9 cellular contexts compared by ENCODE assay signal in the genomic region with DNA sequence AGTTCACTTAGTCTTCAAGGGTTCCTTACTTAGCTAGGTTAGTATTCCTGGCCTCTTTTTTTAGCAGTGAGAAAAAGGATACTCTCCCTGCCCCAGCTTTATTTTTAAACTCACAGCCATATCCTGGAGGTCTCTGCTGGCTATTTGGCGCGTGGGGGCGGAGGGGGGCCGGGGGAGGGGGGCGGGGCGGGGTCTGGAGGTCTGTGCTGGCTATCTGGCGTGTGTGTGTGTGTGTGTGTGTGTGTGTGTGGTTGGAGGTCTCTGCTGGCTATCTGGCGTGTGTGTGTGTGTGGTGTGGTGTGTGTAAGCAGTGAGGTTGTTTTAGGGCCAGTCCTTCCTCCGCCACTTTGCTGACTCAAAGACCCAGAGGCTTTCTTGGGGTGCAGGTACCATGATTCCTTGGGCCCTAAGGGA. TPM values are rescaled to one million over a fixed set of nuclear protein-coding genes. Genes with fewer than 3 reads are reported as not detected.
A peak's percentile ranks its signal among the peaks of the same experiment; 100 is the strongest.
DNase-seq lines count a peak whose midpoint lies in the region; FAIRE-seq and TF ChIP-seq lines count a peak whose summit lies in the region.
"Had no signal": no experiment of that assay in that cellular context is flagged by ENCODE, and none has a peak within 500 bp of the region (broad histone marks: within the 10 kb centered on the region; RNA-seq: fewer than 3 reads in every experiment).

No MANE protein-coding gene starts in this region.

- H3K9me3 ChIP-seq in astrocyte (ENCODE audit: insufficient read depth, low read depth, low read length), result no peaks in the 10 kb centered on the region
- no peaks in the 10 kb centered on the region for H3K9me3 ChIP-seq in iPS-18c (ENCODE audit: control insufficient read depth, insufficient read depth, low read length)
- H3K9me3 ChIP-seq in subcutaneous abdominal adipose tissue (ENCODE audit: control insufficient read depth in 5 of 5, low read length in 5 of 5), result no peaks in the 10 kb centered on the region
- no peaks in the 10 kb centered on the region for H3K9me3 ChIP-seq in OCI-LY7 (ENCODE audit: low read length)

- peaks cover 6% of the 10 kb centered on the region for H3K4me1 Mint-ChIP-seq in astrocyte (ENCODE audit: low read depth, unreplicated experiment)

- peak overlapping the region; percentile 82 for H3K4me3 Mint-ChIP-seq in astrocyte (ENCODE audit: unreplicated experiment)

- peak overlapping the region; percentile 95 for H2AFZ ChIP-seq in astrocyte (ENCODE audit: low read depth, low read length)
- H2AFZ ChIP-seq in OCI-LY7 (ENCODE audit: low read length), result no peak overlapping the region

- H3K27me3 ChIP-seq in astrocyte (ENCODE audit: insufficient read depth, low read length) (no peaks in the 10 kb centered on the region), subcutaneous abdominal adipose tissue (ENCODE audit: control insufficient read depth in 5 of 5, insufficient read depth in 4 of 5, low read length in 5 of 5) (no peaks in the 10 kb centered on the region)

- H4K20me1 ChIP-seq in astrocyte (ENCODE audit: insufficient read depth, low read length) (no peaks in the 10 kb centered on the region), OCI-LY7 (ENCODE audit: insufficient read depth, low read length) (no peaks in the 10 kb centered on the region)

- H3K9me3 Mint-ChIP-seq in astrocyte (ENCODE audit: unreplicated experiment), result no peaks in the 10 kb centered on the region

- CTCF ChIA-PET in OCI-LY7 (lab: Charles Lee; ENCODE audit: unreplicated experiment), result no interaction called here

- intact Hi-C loops in OCI-LY7 (cut with micrococcal nuclease; ENCODE audit: unreplicated experiment), result no loop called here

- FAIRE-seq in astrocyte (lab: Jason Lieb, UNC), result no peak
- no peak for FAIRE-seq in frontal cortex (lab: Jason Lieb, UNC)
- FAIRE-seq in RCC 7860 (lab: Jason Lieb, UNC), result no peak
- FAIRE-seq: TTC549 had no signal

- H3K4me2 ChIP-seq in astrocyte (ENCODE audit: low read length) (peak overlapping the region; percentile 97), OCI-LY7 (ENCODE audit: low read length) (no peak overlapping the region)

- H3K4me3 ChIP-seq in astrocyte (ENCODE audit: insufficient read depth, low read depth, low read length), result peak overlapping the region; percentile 74
- H3K4me3 ChIP-seq in iPS-18c (ENCODE audit: insufficient read depth, low read depth, low read length), result peak overlapping the region; percentile 56
- peak overlapping the region; percentile 63 to 77 (median 76) for H3K4me3 ChIP-seq in subcutaneous abdominal adipose tissue (ENCODE audit: low read depth in 1 of 5, low read length in 5 of 5)
- H3K4me3 ChIP-seq in OCI-LY7 (ENCODE audit: low read depth, low read length, poor library complexity, severe bottlenecking), result no peak overlapping the region

- TF ChIP-seq CTCF in astrocyte (IDR thresholded peaks at IDR 0.05; ENCODE audit: insufficient read depth, low read depth, low read length) (no peak), OCI-LY7 (conservative IDR thresholded peaks at IDR 0.05; ENCODE audit: low read length) (no peak)

- H3K9me2 ChIP-seq in OCI-LY7 (ENCODE audit: insufficient read depth, low read length), result no peaks in the 10 kb centered on the region

- H3K4me1 ChIP-seq in astrocyte (ENCODE audit: insufficient read depth, low read length), result peaks cover 13% of the 10 kb centered on the region
- peaks cover 0 to 17% (median 10%) of the 10 kb centered on the region in 5 donors for H3K4me1 ChIP-seq in subcutaneous abdominal adipose tissue (ENCODE audit: control insufficient read depth in 5 of 5, insufficient read depth in 5 of 5, low read length in 5 of 5)
- H3K4me1 ChIP-seq in OCI-LY7 (ENCODE audit: insufficient read depth, low read length, poor library complexity, severe bottlenecking), result no peaks in the 10 kb centered on the region

- H3K27ac Mint-ChIP-seq in astrocyte (ENCODE audit: unreplicated experiment), result peak overlapping the region; percentile 53

- peak overlapping the region; percentile 17 for H3K27ac ChIP-seq in astrocyte (ENCODE audit: low read depth, low read length)
- no peak overlapping the region for H3K27ac ChIP-seq in subcutaneous abdominal adipose tissue (ENCODE audit: low read depth, low read length)
- no peak overlapping the region for H3K27ac ChIP-seq in OCI-LY7 (ENCODE audit: low read depth, low read length, poor library complexity, severe bottlenecking)

- H3K79me2 ChIP-seq in astrocyte (ENCODE audit: insufficient read depth, low read length) (no peaks in the 10 kb centered on the region), OCI-LY7 (ENCODE audit: insufficient read depth, low read depth, low read length) (no peaks in the 10 kb centered on the region)

- no TSS peak for BruUV-seq in OCI-LY7 (replicated peaks; lab: Mats Ljungman, UMichigan)

- POLR2A ChIA-PET in OCI-LY7 (lab: Charles Lee), result no interaction called here

- DNase-seq in NCI-H2227 treated with DMSO at 0.1 percent for 48 hours (lab: John Stamatoyannopoulos, UW) (peak; percentile 22), NCI-H2227 (lab: John Stamatoyannopoulos, UW; ENCODE audit: unreplicated experiment) (no peak), astrocyte (ENCODE audit: low read depth) (peak; percentile 37), frontal cortex (ENCODE audit: low spot score in 2 of 2) (no peak), OCI-LY7 (ENCODE audit: low spot score) (no peak), RCC 7860 (ENCODE audit: low spot score) (no peak)

- H3K36me3 ChIP-seq in astrocyte (ENCODE audit: insufficient read depth, low read length), result no peaks in the 10 kb centered on the region
- no peaks in the 10 kb centered on the region for H3K36me3 ChIP-seq in subcutaneous abdominal adipose tissue (ENCODE audit: control insufficient read depth in 5 of 5, insufficient read depth in 5 of 5, low read length in 5 of 5)
- H3K36me3 ChIP-seq in OCI-LY7 (ENCODE audit: insufficient read depth, low read length), result no peaks in the 10 kb centered on the region

- no peaks in the 10 kb centered on the region for H3K36me3 Mint-ChIP-seq in astrocyte (ENCODE audit: low read depth, unreplicated experiment)

- no peaks in the 10 kb centered on the region for H3K27me3 Mint-ChIP-seq in astrocyte (ENCODE audit: low read depth, unreplicated experiment)

- H3K9ac ChIP-seq in astrocyte (ENCODE audit: low read length) (peak overlapping the region; percentile 82), subcutaneous abdominal adipose tissue (ENCODE audit: low read length in 5 of 5) (peak overlapping the region in 1 of 5 donors; percentile 30)

RNA-seq across cellular contexts. Expression of gene PLAAT1, which starts 0.6 kb away (rescaled TPM):
- total RNA-seq in astrocyte (3.9 and 4.6 TPM in 2 replicates), frontal cortex (18.3 TPM), OCI-LY7 (2022) (not detected in 2 replicates)
- total RNA-seq in OCI-LY7 (2014; rRNA removed; shearing (Covaris generic)), result not detected in 2 replicates

Comparison
In these comparisons a context has a peak if more than half of its experiments do, and no peak if none do; other contexts are left out.
1. DNase-seq: peak in NCI-H2227 treated with DMSO at 0.1 percent for 48 hours (single experiment) and astrocyte (single experiment); none in NCI-H2227 (single experiment), frontal cortex (0 of 2), OCI-LY7 (single experiment) and RCC 7860 (single experiment).